ENCODE assay signal across 8 cellular contexts in the genomic region with DNA sequence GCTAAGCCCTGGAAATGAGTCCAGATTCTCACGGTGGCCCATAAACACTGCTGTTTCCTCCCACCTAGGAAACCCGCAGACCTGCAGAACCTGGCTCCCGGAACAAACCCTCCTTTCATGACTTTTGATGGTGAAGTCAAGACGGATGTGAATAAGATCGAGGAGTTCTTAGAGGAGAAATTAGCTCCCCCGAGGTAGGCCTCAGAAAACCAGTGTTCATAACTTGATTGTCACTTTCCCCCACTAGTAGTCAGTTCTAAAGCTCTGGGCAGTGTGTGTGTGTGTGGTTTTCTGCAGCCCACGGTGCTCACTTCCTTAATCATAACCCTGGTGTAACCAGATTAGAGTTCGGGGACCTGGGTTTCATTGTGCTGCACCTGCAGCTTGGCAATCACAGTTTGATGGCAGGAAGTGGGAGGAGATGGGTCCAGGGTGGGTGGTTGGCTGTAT. TPM values are rescaled to one million over a fixed set of nuclear protein-coding genes. Genes with fewer than 3 reads are reported as not detected.
DNase-seq lines count a peak whose midpoint lies in the region; ATAC-seq lines count a peak whose summit lies in the region.

No MANE protein-coding gene starts in this region.

- H3K4me1 Mint-ChIP-seq in activated T-helper 17 cell treated with anti-CD3 and anti-CD28 coated beads, Interleukin-2, amount 50 U/mL, for 72 hours, result peaks cover 15% of the 10 kb centered on the region

- no peak overlapping the region for H3K27ac Mint-ChIP-seq in activated T-helper 17 cell treated with anti-CD3 and anti-CD28 coated beads, Interleukin-2, amount 50 U/mL, for 72 hours

- peak overlapping the region; percentile 2 for H3K4me3 Mint-ChIP-seq in activated T-helper 17 cell treated with anti-CD3 and anti-CD28 coated beads, Interleukin-2, amount 50 U/mL, for 72 hours

- H3K36me3 Mint-ChIP-seq in activated T-helper 17 cell treated with anti-CD3 and anti-CD28 coated beads, Interleukin-2, amount 50 U/mL, for 72 hours (ENCODE audit: low read depth), result no peaks in the 10 kb centered on the region

- H3K9me3 Mint-ChIP-seq in activated T-helper 17 cell treated with anti-CD3 and anti-CD28 coated beads, Interleukin-2, amount 50 U/mL, for 72 hours, result no peaks in the 10 kb centered on the region

- DNase-seq in CD1c-positive myeloid dendritic cell (ENCODE audit: extremely low spot score) (peak; percentile 18), T-helper 9 cell (no peak), SKM-1 treated with dmso at 0.1 percent for 144 hours (lab: John Stamatoyannopoulos, UW; ENCODE audit: unreplicated experiment) (no peak), NCI-H2196 treated with DMSO at 0.1 percent for 48 hours (lab: John Stamatoyannopoulos, UW; ENCODE audit: unreplicated experiment) (no peak), NCI-H1694 treated with DMSO at 0.1 percent for 48 hours (lab: John Stamatoyannopoulos, UW) (no peak)

- peaks cover 22% of the 10 kb centered on the region for H3K27me3 Mint-ChIP-seq in activated T-helper 17 cell treated with anti-CD3 and anti-CD28 coated beads, Interleukin-2, amount 50 U/mL, for 72 hours

- ATAC-seq in GM19463 (IDR thresholded peaks at IDR 0.05; ENCODE audit: unreplicated experiment) (peak; percentile 96), HG03442 (IDR thresholded peaks at IDR 0.05; ENCODE audit: unreplicated experiment) (peak; percentile 82)
- peak; percentile 98 for ATAC-seq in activated T-helper 17 cell treated with anti-CD3 and anti-CD28 coated beads, Interleukin-2, amount 50 U/mL, for 72 hours (replicated peaks)

RNA-seq across cellular contexts. Expression of a gene that starts 39.1 kb away (rescaled TPM):
- under 1 TPM; 0.11 to 0.13 TPM for total RNA-seq in activated T-helper 17 cell treated with anti-CD3 and anti-CD28 coated beads, Interleukin-2, amount 50 U/mL, for 72 hours
